ENCODE assay signal across 2 cellular contexts in the genomic region with DNA sequence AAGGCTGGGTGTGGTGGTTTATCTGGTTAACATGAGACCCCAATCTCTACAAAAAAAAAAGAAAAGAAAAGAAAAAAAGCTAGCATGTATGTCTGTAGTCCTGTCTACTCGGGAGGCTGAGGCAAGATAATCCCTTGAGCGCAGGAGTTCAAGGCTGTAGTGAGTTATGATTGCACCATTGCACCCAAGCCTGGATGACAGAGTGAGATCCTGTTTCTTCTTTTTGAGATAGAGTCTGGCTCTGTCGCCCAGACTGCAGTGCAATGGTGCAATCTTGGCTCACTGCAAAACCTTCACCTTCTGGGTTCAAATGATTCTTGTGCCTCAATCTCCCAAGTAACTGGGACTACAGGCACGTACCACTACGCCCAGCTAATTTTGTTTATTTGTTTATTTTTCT.
A peak's percentile ranks its signal among the peaks of the same experiment; 100 is the strongest.
TF ChIP-seq lines count a peak whose summit lies in the region.

No MANE protein-coding gene starts in this region.

TF ChIP-seq in HepG2, 621 proteins besides CTCF, POLR2A, EP300 and RAD21 (continues in another document):
- TF ChIP-seq, protein P1, sequence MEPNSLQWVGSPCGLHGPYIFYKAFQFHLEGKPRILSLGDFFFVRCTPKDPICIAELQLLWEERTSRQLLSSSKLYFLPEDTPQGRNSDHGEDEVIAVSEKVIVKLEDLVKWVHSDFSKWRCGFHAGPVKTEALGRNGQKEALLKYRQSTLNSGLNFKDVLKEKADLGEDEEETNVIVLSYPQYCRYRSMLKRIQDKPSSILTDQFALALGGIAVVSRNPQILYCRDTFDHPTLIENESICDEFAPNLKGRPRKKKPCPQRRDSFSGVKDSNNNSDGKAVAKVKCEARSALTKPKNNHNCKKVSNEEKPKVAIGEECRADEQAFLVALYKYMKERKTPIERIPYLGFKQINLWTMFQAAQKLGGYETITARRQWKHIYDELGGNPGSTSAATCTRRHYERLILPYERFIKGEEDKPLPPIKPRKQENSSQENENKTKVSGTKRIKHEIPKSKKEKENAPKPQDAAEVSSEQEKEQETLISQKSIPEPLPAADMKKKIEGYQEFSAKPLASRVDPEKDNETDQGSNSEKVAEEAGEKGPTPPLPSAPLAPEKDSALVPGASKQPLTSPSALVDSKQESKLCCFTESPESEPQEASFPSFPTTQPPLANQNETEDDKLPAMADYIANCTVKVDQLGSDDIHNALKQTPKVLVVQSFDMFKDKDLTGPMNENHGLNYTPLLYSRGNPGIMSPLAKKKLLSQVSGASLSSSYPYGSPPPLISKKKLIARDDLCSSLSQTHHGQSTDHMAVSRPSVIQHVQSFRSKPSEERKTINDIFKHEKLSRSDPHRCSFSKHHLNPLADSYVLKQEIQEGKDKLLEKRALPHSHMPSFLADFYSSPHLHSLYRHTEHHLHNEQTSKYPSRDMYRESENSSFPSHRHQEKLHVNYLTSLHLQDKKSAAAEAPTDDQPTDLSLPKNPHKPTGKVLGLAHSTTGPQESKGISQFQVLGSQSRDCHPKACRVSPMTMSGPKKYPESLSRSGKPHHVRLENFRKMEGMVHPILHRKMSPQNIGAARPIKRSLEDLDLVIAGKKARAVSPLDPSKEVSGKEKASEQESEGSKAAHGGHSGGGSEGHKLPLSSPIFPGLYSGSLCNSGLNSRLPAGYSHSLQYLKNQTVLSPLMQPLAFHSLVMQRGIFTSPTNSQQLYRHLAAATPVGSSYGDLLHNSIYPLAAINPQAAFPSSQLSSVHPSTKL (CRISPR knock-in tag; IDR thresholded peaks at IDR 0.05) = peak; percentile 69
- TF ChIP-seq KMT2A (CRISPR knock-in tag; IDR thresholded peaks at IDR 0.05) (no peak), ADNP (CRISPR knock-in tag; IDR thresholded peaks at IDR 0.05) (no peak; the same call in 1 of the 2 replicates), ZNF766 (CRISPR knock-in tag; IDR thresholded peaks at IDR 0.05; ENCODE audit: borderline replicate concordance) (no peak), FOXM1 (CRISPR knock-in tag; IDR thresholded peaks at IDR 0.05) (no peak), SAP130 (CRISPR knock-in tag; IDR thresholded peaks at IDR 0.05; ENCODE audit: low read depth) (peak; percentile 53; the same call in 1 of the 2 replicates), IRF2 (CRISPR knock-in tag; IDR thresholded peaks at IDR 0.05) (0 out of 2 replicates have a peak, but pooled peaks have one; percentile 52), TARDBP (CRISPR knock-in tag; IDR thresholded peaks at IDR 0.05) (0 out of 2 replicates have a peak, but pooled peaks have one; percentile 37), ZNF644 (CRISPR knock-in tag; IDR thresholded peaks at IDR 0.05; ENCODE audit: low read depth) (peak; percentile 69; the same call in 1 of the 2 replicates), TSC22D2 (CRISPR knock-in tag; IDR thresholded peaks at IDR 0.05; ENCODE audit: borderline replicate concordance) (no peak), NFYB (CRISPR knock-in tag; IDR thresholded peaks at IDR 0.05) (no peak), SOX13 (IDR thresholded peaks at IDR 0.05) (no peak), SOX13 (CRISPR knock-in tag; conservative IDR thresholded peaks at IDR 0.05 in 1 of 2, IDR thresholded peaks at IDR 0.05 in 1 of 2) (peak in 1 of 2 experiments; percentile 48; a peak in 1 of 4 replicates), ATF1 (CRISPR knock-in tag; IDR thresholded peaks at IDR 0.05) (no peak), HMG20A (CRISPR knock-in tag; IDR thresholded peaks at IDR 0.05; ENCODE audit: borderline replicate concordance) (peak; percentile 51; the same call in 1 of the 2 replicates)
- TF ChIP-seq, protein P2, sequence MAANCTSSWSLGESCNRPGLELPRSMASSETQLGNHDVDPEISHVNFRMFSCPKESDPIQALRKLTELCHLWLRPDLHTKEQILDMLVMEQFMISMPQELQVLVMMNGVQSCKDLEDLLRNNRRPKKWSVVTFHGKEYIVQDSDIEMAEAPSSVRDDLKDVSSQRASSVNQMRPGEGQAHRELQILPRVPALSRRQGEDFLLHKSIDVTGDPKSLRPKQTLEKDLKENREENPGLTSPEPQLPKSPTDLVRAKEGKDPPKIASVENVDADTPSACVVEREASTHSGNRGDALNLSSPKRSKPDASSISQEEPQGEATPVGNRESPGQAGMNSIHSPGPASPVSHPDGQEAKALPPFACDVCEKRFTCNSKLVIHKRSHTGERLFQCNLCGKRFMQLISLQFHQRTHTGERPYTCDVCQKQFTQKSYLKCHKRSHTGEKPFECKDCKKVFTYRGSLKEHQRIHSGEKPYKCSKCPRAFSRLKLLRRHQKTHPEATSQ (CRISPR knock-in tag; IDR thresholded peaks at IDR 0.05; ENCODE audit: borderline replicate concordance) = no peak
- TF ChIP-seq, protein P3, sequence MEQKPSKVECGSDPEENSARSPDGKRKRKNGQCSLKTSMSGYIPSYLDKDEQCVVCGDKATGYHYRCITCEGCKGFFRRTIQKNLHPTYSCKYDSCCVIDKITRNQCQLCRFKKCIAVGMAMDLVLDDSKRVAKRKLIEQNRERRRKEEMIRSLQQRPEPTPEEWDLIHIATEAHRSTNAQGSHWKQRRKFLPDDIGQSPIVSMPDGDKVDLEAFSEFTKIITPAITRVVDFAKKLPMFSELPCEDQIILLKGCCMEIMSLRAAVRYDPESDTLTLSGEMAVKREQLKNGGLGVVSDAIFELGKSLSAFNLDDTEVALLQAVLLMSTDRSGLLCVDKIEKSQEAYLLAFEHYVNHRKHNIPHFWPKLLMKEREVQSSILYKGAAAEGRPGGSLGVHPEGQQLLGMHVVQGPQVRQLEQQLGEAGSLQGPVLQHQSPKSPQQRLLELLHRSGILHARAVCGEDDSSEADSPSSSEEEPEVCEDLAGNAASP (CRISPR knock-in tag; IDR thresholded peaks at IDR 0.05; ENCODE audit: borderline replicate concordance) = peak; percentile 43; the same call in 1 of the 2 replicates
- TF ChIP-seq, protein P4, sequence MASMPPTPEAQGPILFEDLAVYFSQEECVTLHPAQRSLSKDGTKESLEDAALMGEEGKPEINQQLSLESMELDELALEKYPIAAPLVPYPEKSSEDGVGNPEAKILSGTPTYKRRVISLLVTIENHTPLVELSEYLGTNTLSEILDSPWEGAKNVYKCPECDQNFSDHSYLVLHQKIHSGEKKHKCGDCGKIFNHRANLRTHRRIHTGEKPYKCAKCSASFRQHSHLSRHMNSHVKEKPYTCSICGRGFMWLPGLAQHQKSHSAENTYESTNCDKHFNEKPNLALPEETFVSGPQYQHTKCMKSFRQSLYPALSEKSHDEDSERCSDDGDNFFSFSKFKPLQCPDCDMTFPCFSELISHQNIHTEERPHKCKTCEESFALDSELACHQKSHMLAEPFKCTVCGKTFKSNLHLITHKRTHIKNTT (CRISPR knock-in tag; IDR thresholded peaks at IDR 0.05) = no peak
- TF ChIP-seq, protein P5, sequence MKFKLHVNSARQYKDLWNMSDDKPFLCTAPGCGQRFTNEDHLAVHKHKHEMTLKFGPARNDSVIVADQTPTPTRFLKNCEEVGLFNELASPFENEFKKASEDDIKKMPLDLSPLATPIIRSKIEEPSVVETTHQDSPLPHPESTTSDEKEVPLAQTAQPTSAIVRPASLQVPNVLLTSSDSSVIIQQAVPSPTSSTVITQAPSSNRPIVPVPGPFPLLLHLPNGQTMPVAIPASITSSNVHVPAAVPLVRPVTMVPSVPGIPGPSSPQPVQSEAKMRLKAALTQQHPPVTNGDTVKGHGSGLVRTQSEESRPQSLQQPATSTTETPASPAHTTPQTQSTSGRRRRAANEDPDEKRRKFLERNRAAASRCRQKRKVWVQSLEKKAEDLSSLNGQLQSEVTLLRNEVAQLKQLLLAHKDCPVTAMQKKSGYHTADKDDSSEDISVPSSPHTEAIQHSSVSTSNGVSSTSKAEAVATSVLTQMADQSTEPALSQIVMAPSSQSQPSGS (CRISPR knock-in tag; IDR thresholded peaks at IDR 0.05) = 0 out of 2 replicates have a peak, but pooled peaks have one; percentile 40

TF ChIP-seq in K562, 482 proteins besides CTCF, POLR2A, EP300 and RAD21:
- TF ChIP-seq CEBPG (CRISPR knock-in tag; IDR thresholded peaks at IDR 0.05) (peak; percentile 58; the same call in 1 of the 2 replicates), CEBPG (tag; conservative IDR thresholded peaks at IDR 0.05 in 1 of 2, IDR thresholded peaks at IDR 0.05 in 1 of 2) (no peak), RNF2 (IDR thresholded peaks at IDR 0.05) (no peak), ZKSCAN1 (IDR thresholded peaks at IDR 0.05; ENCODE audit: low read depth, low read length) (no peak), SMARCE1 (IDR thresholded peaks at IDR 0.05) (no peak), RBM25 (IDR thresholded peaks at IDR 0.05; ENCODE audit: low read depth, low read length, severe bottlenecking) (peak; percentile 22), ZNF384 (IDR thresholded peaks at IDR 0.05; ENCODE audit: low read depth, low read length) (peak; percentile 67; the same call in 1 of the 2 replicates), CEBPB (tag; IDR thresholded peaks at IDR 0.05) (peak; percentile 80), ZNF785 (CRISPR knock-in tag; IDR thresholded peaks at IDR 0.05) (no peak), EHMT2 (IDR thresholded peaks at IDR 0.05) (no peak)
- TF ChIP-seq, protein P6, sequence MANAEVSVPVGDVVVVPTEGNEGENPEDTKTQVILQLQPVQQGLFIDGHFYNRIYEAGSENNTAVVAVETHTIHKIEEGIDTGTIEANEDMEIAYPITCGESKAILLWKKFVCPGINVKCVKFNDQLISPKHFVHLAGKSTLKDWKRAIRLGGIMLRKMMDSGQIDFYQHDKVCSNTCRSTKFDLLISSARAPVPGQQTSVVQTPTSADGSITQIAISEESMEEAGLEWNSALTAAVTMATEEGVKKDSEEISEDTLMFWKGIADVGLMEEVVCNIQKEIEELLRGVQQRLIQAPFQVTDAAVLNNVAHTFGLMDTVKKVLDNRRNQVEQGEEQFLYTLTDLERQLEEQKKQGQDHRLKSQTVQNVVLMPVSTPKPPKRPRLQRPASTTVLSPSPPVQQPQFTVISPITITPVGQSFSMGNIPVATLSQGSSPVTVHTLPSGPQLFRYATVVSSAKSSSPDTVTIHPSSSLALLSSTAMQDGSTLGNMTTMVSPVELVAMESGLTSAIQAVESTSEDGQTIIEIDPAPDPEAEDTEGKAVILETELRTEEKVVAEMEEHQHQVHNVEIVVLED (CRISPR knock-in tag; IDR thresholded peaks at IDR 0.05) = no peak
